In genomic region chr9:35658144-35658893, GRCh38 we compare ENCODE assay signal across 8 cellular contexts. TPM values are rescaled to one million over a fixed set of nuclear protein-coding genes. Genes with fewer than 3 reads are reported as not detected.
A peak's percentile ranks its signal among the peaks of the same experiment; 100 is the strongest.
DNase-seq lines count a peak whose midpoint lies in the region; ATAC-seq and TF ChIP-seq lines count a peak whose summit lies in the region.

Gene CCDC107 (plus strand): TSS chr9:35658292. CDS start chr9:35658380, 88 bp downstream.

- peak within 1 kb of the TSS; percentile 96 for H3K27ac ChIP-seq in vagina

- H3K27me3 ChIP-seq in vagina, result no peaks in the 10 kb centered on the region

- peak; percentile 64 for ATAC-seq in HG02840 (IDR thresholded peaks at IDR 0.05; ENCODE audit: low FRiP score, unreplicated experiment)
- ATAC-seq in left ventricle myocardium superior, result peak; percentile 83

- H3K9me3 ChIP-seq in vagina, result no peaks in the 10 kb centered on the region

- intact Hi-C loops in left ventricle myocardium superior (cut with micrococcal nuclease), result no loop called here
- intact Hi-C loops in vagina (cut with DNase I), result loop anchor here (2.0 to 10.0 kb wide), 3 partner anchors 34 to 156 kb away; partner anchors contain the start of genes HINT2 and SPAG8

- peak within 1 kb of the TSS; percentile 84 to 97 for H3K4me3 ChIP-seq in vagina

- TF ChIP-seq POLR2A in GM15510 (IDR thresholded peaks at IDR 0.05; ENCODE audit: borderline replicate concordance, extremely low read depth, insufficient read length), result peak; percentile 87
- TF ChIP-seq POLR2A in vagina (IDR thresholded peaks at IDR 0.05), result peak; percentile 83 to 96

- DNase-seq in NCI-H146 (lab: John Stamatoyannopoulos, UW), result peak; percentile 89
- peak; percentile 64 to 85 (median 78) for DNase-seq in T-helper 2 cell
- DNase-seq in amygdala (lab: John Stamatoyannopoulos, UW), result peak; percentile 14 to 91 (median 75)
- peak; percentile 93 for DNase-seq in left ventricle myocardium superior
- peak; percentile 91 for DNase-seq in putamen (ENCODE audit: low spot score)
- no peak for DNase-seq in vagina (ENCODE audit: extremely low spot score in 2 of 2)

- peaks cover 18% of the 10 kb centered on the region for H3K4me1 ChIP-seq in vagina

- peak in 2 of 3 experiments; percentile 31 to 63 for TF ChIP-seq CTCF in vagina (IDR thresholded peaks at IDR 0.05)

- peaks cover 0 to 11% of the 10 kb centered on the region in 2 donors for H3K36me3 ChIP-seq in vagina

RNA-seq across cellular contexts. Expression of gene CCDC107, which starts in this region (rescaled TPM):
- total RNA-seq in left ventricle myocardium superior (45.6 TPM), vagina (17.2 TPM)

Comparison
In these comparisons a context has a peak if more than half of its experiments do, and no peak if none do; other contexts are left out.
1. DNase-seq: peak in NCI-H146 (single experiment), T-helper 2 cell (5 of 5), amygdala (56 of 56), left ventricle myocardium superior (single experiment) and putamen (single experiment); none in vagina (0 of 2).